8 cellular contexts compared by ENCODE assay signal in the genomic region with DNA sequence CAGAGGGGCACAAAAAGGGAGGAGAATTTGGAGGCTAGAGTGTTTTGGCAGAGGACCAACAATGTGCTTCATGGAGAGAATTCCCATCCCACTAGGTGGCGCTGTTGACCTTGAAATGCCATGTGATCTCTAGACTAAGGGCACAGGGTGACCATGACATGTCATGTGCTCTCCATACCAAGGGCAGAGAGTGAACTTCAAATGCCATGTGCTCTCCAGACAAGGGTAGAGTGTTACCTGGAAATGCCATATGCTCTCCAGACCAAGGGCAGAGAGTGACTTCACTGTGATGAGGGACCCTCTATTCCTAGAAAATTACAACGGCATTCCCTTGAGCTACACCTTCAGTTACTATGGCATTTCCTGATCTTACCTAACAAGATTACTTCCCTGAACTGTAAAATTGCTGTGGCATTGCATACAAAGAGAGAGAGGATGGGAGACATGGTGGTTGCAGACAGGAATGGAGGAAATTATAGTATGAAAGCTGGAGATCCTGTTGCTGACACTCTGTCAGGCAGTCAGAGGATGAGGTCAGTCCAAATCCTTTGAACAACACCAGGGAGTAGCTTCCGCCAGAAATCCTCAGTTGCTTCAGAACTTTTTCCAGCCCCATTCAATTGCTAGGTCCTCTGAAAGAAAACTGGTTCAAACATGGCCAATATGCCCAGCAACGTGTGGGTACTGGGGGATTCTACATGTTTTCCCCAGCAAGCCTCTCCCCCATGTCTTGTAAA.
DNase-seq lines count a peak whose midpoint lies in the region; ATAC-seq and TF ChIP-seq lines count a peak whose summit lies in the region.

No MANE protein-coding gene starts in this region.

- peak; percentile 84 for ATAC-seq in GM21786 (IDR thresholded peaks at IDR 0.05; ENCODE audit: unreplicated experiment)

- H3K27me3 ChIP-seq in KMS-11 (ENCODE audit: insufficient read depth, low read depth), result no peaks in the 10 kb centered on the region

- H3K4me2 ChIP-seq in KMS-11, result no peak overlapping the region

- CTCF ChIA-PET in RWPE1 (lab: Yijun Ruan, JAX), result interaction anchor here (0.6 to 1.3 kb wide), 2 partner anchors 230 to 561 kb away, joined by 4 read pairs; no protein-coding TSS in a partner anchor

- no peaks in the 10 kb centered on the region for H3K79me2 ChIP-seq in KMS-11 (ENCODE audit: insufficient read depth, low read depth)

- H4K20me1 ChIP-seq in KMS-11 (ENCODE audit: insufficient read depth), result no peaks in the 10 kb centered on the region

- TF ChIP-seq CTCF in KMS-11 (conservative IDR thresholded peaks at IDR 0.05; ENCODE audit: low read depth, low read length) (peak; percentile 88), RWPE1 (conservative IDR thresholded peaks at IDR 0.05; ENCODE audit: low read depth) (peak; percentile 66)

- peak; percentile 21 for DNase-seq in GF-D8 (lab: John Stamatoyannopoulos, UW)
- DNase-seq in RWPE1 (ENCODE audit: low spot score), result peak; percentile 57
- DNase-seq in activated effector memory CD4-positive, alpha-beta T cell treated with Interleukin-2 at 50 U/mL for 16 hours, result peak; percentile 6
- peak in 38 of 42 donors; percentile 3 to 81 (median 57) for DNase-seq in head of caudate nucleus
- peak; percentile 59 for DNase-seq in retina
- no peak for DNase-seq in DMS79 (lab: John Stamatoyannopoulos, UW)

- H3K36me3 ChIP-seq in KMS-11 (ENCODE audit: insufficient read depth), result no peaks in the 10 kb centered on the region

- intact Hi-C loops in head of caudate nucleus (cut with DNase I), result loop anchor here (5.0 kb wide), 1 partner anchor 229 kb away; no protein-coding TSS in a partner anchor

- H3K4me1 ChIP-seq in KMS-11 (ENCODE audit: low read depth, poor library complexity, severe bottlenecking), result no peaks in the 10 kb centered on the region

- H3K27ac ChIP-seq in KMS-11 (no peak overlapping the region), RWPE1 (no peak overlapping the region)

- POLR2A ChIA-PET in RWPE1 (lab: Yijun Ruan, JAX; ENCODE audit: low non-redundant PET), result no interaction called here

- no peak overlapping the region for H3K9ac ChIP-seq in KMS-11

- no peak overlapping the region for H3K4me3 ChIP-seq in KMS-11 (IDR thresholded peaks at IDR 0.05; ENCODE audit: insufficient read depth, low read depth, low read length)

- peak overlapping the region; percentile 54; the same call in 1 of the 2 replicates for H2AFZ ChIP-seq in KMS-11 (ENCODE audit: low read depth)
